ENCODE assay signal across 12 cellular contexts in genomic region chr12:50006754-50007442, GRCh38.
DNase-seq lines count a peak whose midpoint lies in the region; ATAC-seq and TF ChIP-seq lines count a peak whose summit lies in the region.
"Had no signal": no experiment of that assay in that cellular context is flagged by ENCODE, and none has a peak within 500 bp of the region (broad histone marks: within the 10 kb centered on the region; RNA-seq: fewer than 3 reads in every experiment).

No MANE protein-coding gene starts in this region.

- H3K27ac ChIP-seq in substantia nigra (ENCODE audit: low read depth, low read length, poor library complexity, severe bottlenecking): peak overlapping the region; percentile 55

- no peaks in the 10 kb centered on the region for H3K9me3 Mint-ChIP-seq in T-helper 2 cell treated with Interferon-gamma antibody and Interleukin-4, amounts not matched to agents 5 μg/mL and 100 μg/mL, for 36 hours

- no peak overlapping the region for H3K4me3 ChIP-seq in epithelial cell of esophagus (ENCODE audit: low read length)

- H3K4me1 Mint-ChIP-seq in T-helper 2 cell treated with Interferon-gamma antibody and Interleukin-4, amounts not matched to agents 5 μg/mL and 100 μg/mL, for 36 hours (ENCODE audit: low read depth): peaks cover 11% of the 10 kb centered on the region

- no peak for ATAC-seq in HG03520 (IDR thresholded peaks at IDR 0.05; ENCODE audit: unreplicated experiment)

- DNase-seq in T-helper 2 cell treated with Interferon-gamma antibody and Interleukin-4, amounts not matched to agents 5 μg/mL and 100 μg/mL, for 36 hours (ENCODE audit: low spot score): no peak
- DNase-seq in T-helper 2 cell: no peak
- peak; percentile 88 to 91 for DNase-seq in NCI-H526 (lab: John Stamatoyannopoulos, UW)
- DNase-seq in epithelial cell of esophagus (ENCODE audit: low read depth): peak; percentile 21
- DNase-seq in substantia nigra (lab: John Stamatoyannopoulos, UW): no peak
- no peak for DNase-seq in NCI-H226
- DNase-seq in stimulated activated CD4-positive, alpha-beta T cell treated with anti-CD3 and anti-CD28 coated beads, Interleukin-4, amount 100 ng/mL, for 1 hour: no peak
- DNase-seq: activated CD4-positive, CD25-positive, alpha-beta regulatory T cell; activated effector memory CD4-positive, alpha-beta T cell treated with anti-CD3 and anti-CD28 coated beads, Interleukin-2, amount 50 U/mL, for 16 hours; NCI-H1105 treated with DMSO at 0.1 percent for 48 hours; RPMI8226 had no signal

- TF ChIP-seq CTCF in epithelial cell of esophagus (IDR thresholded peaks at IDR 0.05; ENCODE audit: insufficient read depth, low read depth, low read length, missing control alignments): no peak

- peaks cover 52% of the 10 kb centered on the region for H3K36me3 Mint-ChIP-seq in T-helper 2 cell treated with Interferon-gamma antibody and Interleukin-4, amounts not matched to agents 5 μg/mL and 100 μg/mL, for 36 hours (ENCODE audit: low read depth)

- no peaks in the 10 kb centered on the region for H3K27me3 Mint-ChIP-seq in T-helper 2 cell treated with Interferon-gamma antibody and Interleukin-4, amounts not matched to agents 5 μg/mL and 100 μg/mL, for 36 hours (ENCODE audit: low read depth)

- H3K4me3 Mint-ChIP-seq in T-helper 2 cell treated with Interferon-gamma antibody and Interleukin-4, amounts not matched to agents 5 μg/mL and 100 μg/mL, for 36 hours: no peak overlapping the region

- peak overlapping the region; percentile 40 for H3K27ac Mint-ChIP-seq in T-helper 2 cell treated with Interferon-gamma antibody and Interleukin-4, amounts not matched to agents 5 μg/mL and 100 μg/mL, for 36 hours

Comparison
In these comparisons a context has a peak if more than half of its experiments do, and no peak if none do; other contexts are left out.
1. DNase-seq: peak in NCI-H526 (2 of 2) and epithelial cell of esophagus (single experiment); none in T-helper 2 cell treated with Interferon-gamma antibody and Interleukin-4, amounts not matched to agents 5 μg/mL and 100 μg/mL, for 36 hours (single experiment), T-helper 2 cell (0 of 5), substantia nigra (0 of 49), NCI-H226 (single experiment) and stimulated activated CD4-positive, alpha-beta T cell treated with anti-CD3 and anti-CD28 coated beads, Interleukin-4, amount 100 ng/mL, for 1 hour (single experiment).